Comparison of ENCODE assay signal across 9 cellular contexts in genomic region chr5:10440367-10440990, GRCh38. TPM values are rescaled to one million over a fixed set of nuclear protein-coding genes. Genes with fewer than 3 reads are reported as not detected.
A peak's percentile ranks its signal among the peaks of the same experiment; 100 is the strongest.
DNase-seq lines count a peak whose midpoint lies in the region; ATAC-seq, FAIRE-seq and TF ChIP-seq lines count a peak whose summit lies in the region.
"Had no signal": no experiment of that assay in that cellular context is flagged by ENCODE, and none has a peak within 500 bp of the region (broad histone marks: within the 10 kb centered on the region; RNA-seq: fewer than 3 reads in every experiment).

No MANE protein-coding gene starts in this region.

- dilution Hi-C loops in endothelial cell of umbilical vein (cut with MboI; ENCODE audit: extremely low pct_ligation_motif_present, low sequenced_read_pairs) = no loop called here

- H3K4me1 ChIP-seq in DND-41 (ENCODE audit: insufficient read depth, low read length) (peaks cover 35% of the 10 kb centered on the region), Panc1 (ENCODE audit: control insufficient read depth, insufficient read depth, low read length) (peaks cover 12% of the 10 kb centered on the region; the same call in 1 of the 2 replicates), endothelial cell of umbilical vein (ENCODE audit: control insufficient read depth, extremely low read depth, insufficient read depth, low read length) (peaks cover 19% of the 10 kb centered on the region), ovary (ENCODE audit: insufficient read depth) (peaks cover 2% of the 10 kb centered on the region), gastroesophageal sphincter (peaks cover 0 to 36% (median 5%) of the 10 kb centered on the region in 3 donors)

- no peaks in the 10 kb centered on the region for H3K9me1 ChIP-seq in endothelial cell of umbilical vein (replicated peaks; ENCODE audit: control insufficient read depth, extremely low read depth, insufficient read depth, low read length)

- H3K27me3 ChIP-seq in DND-41 (ENCODE audit: insufficient read depth, low read length, poor library complexity) (no peaks in the 10 kb centered on the region), Panc1 (ENCODE audit: control insufficient read depth, insufficient read depth, low read length) (no peaks in the 10 kb centered on the region), endothelial cell of umbilical vein (ENCODE audit: control insufficient read depth in 2 of 2, insufficient read depth in 2 of 2, low read length in 2 of 2) (no peaks in the 10 kb centered on the region), ovary (no peaks in the 10 kb centered on the region), gastroesophageal sphincter (no peaks in the 10 kb centered on the region)

- H3K9ac ChIP-seq in DND-41 (ENCODE audit: low read depth, low read length) = no peak overlapping the region
- no peak overlapping the region for H3K9ac ChIP-seq in endothelial cell of umbilical vein (replicated peaks; ENCODE audit: extremely low read depth, insufficient read depth, low read length)

- no peak for TF ChIP-seq POLR2A in endothelial cell of umbilical vein (IDR thresholded peaks at IDR 0.05; ENCODE audit: low read depth, low read length)
- no peak for TF ChIP-seq POLR2A in ovary (IDR thresholded peaks at IDR 0.05)
- no peak for TF ChIP-seq POLR2A in gastroesophageal sphincter (IDR thresholded peaks at IDR 0.05)

- BruUV-seq in Panc1 (replicated peaks; lab: Mats Ljungman, UMichigan) (no TSS peak), endothelial cell of umbilical vein (replicated peaks; lab: Mats Ljungman, UMichigan) (no TSS peak)

- H3K4me2 ChIP-seq in DND-41 (ENCODE audit: insufficient read depth, low read length) (peak overlapping the region; percentile 97), endothelial cell of umbilical vein (ENCODE audit: insufficient read depth, low read length) (peak overlapping the region; percentile 83)

- CTCF ChIA-PET in Panc1 (lab: Charles Lee) (interaction anchor here (0.8 kb wide), 1 partner anchor 187 kb away, joined by 3 read pairs; no protein-coding TSS in a partner anchor), endothelial cell of umbilical vein (lab: Charles Lee) (interaction anchor here (0.9 to 4.8 kb wide), 9 partner anchors 12 to 193 kb away, joined by 3 to 24 read pairs (median 3); no protein-coding TSS in a partner anchor)

- no peaks in the 10 kb centered on the region for H4K20me1 ChIP-seq in DND-41 (ENCODE audit: insufficient read depth, low read length)
- no peaks in the 10 kb centered on the region for H4K20me1 ChIP-seq in endothelial cell of umbilical vein (replicated peaks; ENCODE audit: control insufficient read depth, extremely low read depth, insufficient read depth, low read length)

- intact Hi-C loops in Panc1 (cut with micrococcal nuclease; ENCODE audit: unreplicated experiment) (no loop called here), endothelial cell of umbilical vein (cut with micrococcal nuclease) (loop anchor here (2.0 kb wide), 1 partner anchor 16 kb away; no protein-coding TSS in a partner anchor), ovary (cut with DNase I) (no loop called here)

- 50 to 59% (median 51%) methylated on average over 16 of the region's 16 CpGs for WGBS in ovary, 3 donors
- WGBS in gastroesophageal sphincter (ENCODE audit: low coverage in 1 of 2), 2 donors = 67 to 70% methylated on average over 5 to 10 of the region's 16 CpGs

- ATAC-seq in DND-41 (ENCODE audit: insufficient read depth, low read depth) = no peak
- ATAC-seq in Panc1 = no peak
- no peak for ATAC-seq in gastroesophageal sphincter
- no peak for ATAC-seq in GM21390 (IDR thresholded peaks at IDR 0.05; ENCODE audit: unreplicated experiment)
- ATAC-seq in GM21723 (IDR thresholded peaks at IDR 0.05; ENCODE audit: unreplicated experiment) = no peak

- H3K36me3 ChIP-seq in DND-41 (ENCODE audit: insufficient read depth, low read length) (peaks cover 4% of the 10 kb centered on the region; the same call in 1 of the 2 replicates), Panc1 (ENCODE audit: control insufficient read depth, insufficient read depth, low read length) (peaks cover 8% of the 10 kb centered on the region), endothelial cell of umbilical vein (ENCODE audit: control insufficient read depth in 2 of 2, extremely low read depth in 1 of 2, insufficient read depth in 2 of 2, low read length in 2 of 2) (no peaks in the 10 kb centered on the region), ovary (no peaks in the 10 kb centered on the region), gastroesophageal sphincter (peaks cover 0 to 16% of the 10 kb centered on the region in 2 donors)

- H3K79me2 ChIP-seq in DND-41 (ENCODE audit: insufficient read depth, low read length) (no peaks in the 10 kb centered on the region), endothelial cell of umbilical vein (ENCODE audit: control insufficient read depth, insufficient read depth, low read length) (no peaks in the 10 kb centered on the region)

- no peak for TF ChIP-seq CTCF in DND-41 (IDR thresholded peaks at IDR 0.05; ENCODE audit: borderline replicate concordance, extremely low read depth, low read length, poor library complexity, severe bottlenecking)
- TF ChIP-seq CTCF in Panc1 (IDR thresholded peaks at IDR 0.05) = no peak
- TF ChIP-seq CTCF in endothelial cell of umbilical vein (IDR thresholded peaks at IDR 0.05; ENCODE audit: extremely low read depth in 1 of 2, insufficient read depth in 1 of 2, low read depth in 1 of 2, low read length in 2 of 2) = no peak
- no peak for TF ChIP-seq CTCF in ovary (IDR thresholded peaks at IDR 0.05)
- no peak for TF ChIP-seq CTCF in gastroesophageal sphincter (IDR thresholded peaks at IDR 0.05)

- H3K27ac ChIP-seq in DND-41 (ENCODE audit: low read length) (no peak overlapping the region), Panc1 (ENCODE audit: low read length) (peak overlapping the region; percentile 81), endothelial cell of umbilical vein (ENCODE audit: insufficient read depth, low read depth, low read length) (no peak overlapping the region), ovary (no peak overlapping the region), gastroesophageal sphincter (no peak overlapping the region)

- TF ChIP-seq EP300 in ovary (IDR thresholded peaks at IDR 0.05) (no peak), gastroesophageal sphincter (IDR thresholded peaks at IDR 0.05) (no peak)

- H2AFZ ChIP-seq in DND-41 (ENCODE audit: low read depth, low read length) (no peak overlapping the region), endothelial cell of umbilical vein (ENCODE audit: low read depth, low read length) (no peak overlapping the region)

- FAIRE-seq in endothelial cell of umbilical vein (lab: Jason Lieb, UNC) = no peak
- FAIRE-seq: colon had no signal

- H3K4me3 ChIP-seq in DND-41 (ENCODE audit: low read depth in 1 of 2, low read length in 2 of 2) = no peak overlapping the region
- H3K4me3 ChIP-seq in Panc1 (ENCODE audit: low read depth in 2 of 2, low read length in 2 of 2) = peak overlapping the region; percentile 66 to 87
- peak overlapping the region in 2 of 3 experiments; percentile 56 to 73 for H3K4me3 ChIP-seq in endothelial cell of umbilical vein (replicated peaks in 1 of 3; ENCODE audit: insufficient read depth in 1 of 3, low read depth in 1 of 3, low read length in 3 of 3)
- peak overlapping the region; percentile 50 for H3K4me3 ChIP-seq in ovary
- H3K4me3 ChIP-seq in gastroesophageal sphincter = peak overlapping the region in 1 of 2 donors; percentile 67

- H3K9me3 ChIP-seq in DND-41 (ENCODE audit: insufficient read depth, low read length, severe bottlenecking) (no peaks in the 10 kb centered on the region), Panc1 (ENCODE audit: control insufficient read depth, insufficient read depth, low read depth, low read length) (no peaks in the 10 kb centered on the region), endothelial cell of umbilical vein (replicated peaks; ENCODE audit: control insufficient read depth, insufficient read depth, low read length) (no peaks in the 10 kb centered on the region), ovary (no peaks in the 10 kb centered on the region), gastroesophageal sphincter (no peaks in the 10 kb centered on the region)

- POLR2A ChIA-PET in Panc1 (lab: Charles Lee) = no interaction called here
- POLR2A ChIA-PET in endothelial cell of umbilical vein (lab: Charles Lee) = no interaction called here

- DNase-seq in DND-41 (no peak), Panc1 (ENCODE audit: low read depth, low spot score) (no peak), endothelial cell of umbilical vein (ENCODE audit: low read depth, low spot score) (no peak), ovary (peak in 1 of 5 donors; percentile 33)
- DNase-seq in activated CD4-positive, alpha-beta T cell treated with anti-CD3 and anti-CD28 coated beads, Interleukin-2, amount 50 U/mL, for 48 hours = no peak

- in situ Hi-C loops in Panc1 (cut with HindIII; ENCODE audit: low pct_unique_long_range_greater_than_20kb, low sequenced_read_pairs) = no loop called here

TF ChIP-seq in endothelial cell of umbilical vein, 7 proteins besides CTCF, POLR2A, EP300 and RAD21:
- TF ChIP-seq GATA2 (IDR thresholded peaks at IDR 0.05; ENCODE audit: insufficient read depth, insufficient read length, low read depth, low read length) (no peak), MYC (IDR thresholded peaks at IDR 0.05; ENCODE audit: low read depth, low read length) (no peak)

RNA-seq across cellular contexts. Expression of gene ROPN1L, which starts 1.2 kb away (rescaled TPM):
- total RNA-seq in Panc1 (2021; ENCODE audit: unreplicated experiment) (3.0 TPM), endothelial cell of umbilical vein (0.55 and 0.60 TPM in 2 replicates), ovary (10 to 100 TPM in 1 of 7 donors, 1 to 10 TPM in 4, not detected in 2; 1.2 to 51.9 (median 3.0) TPM), gastroesophageal sphincter (1 to 10 TPM in 1 of 4 donors, not detected in 3; 1.1 TPM)
- 3.3 TPM for polyA plus RNA-seq in Panc1 (2012; ENCODE audit: insufficient read length)
- polyA plus RNA-seq in endothelial cell of umbilical vein (0.13 and 0.30 TPM in 2 replicates), ovary (under 1 TPM in 1 of 2 donors, not detected in 1; 0.30 TPM)
- polyA plus RNA-seq in endothelial cell of umbilical vein (2011; cell fraction: cytosol; rRNA removed) = 0.28 and 0.34 TPM in 2 replicates
- polyA plus RNA-seq in endothelial cell of umbilical vein (2011; cell fraction: nucleus; rRNA removed) = 0.48 and 0.70 TPM in 2 replicates
- polyA plus RNA-seq in endothelial cell of umbilical vein (2012) = 0.24 TPM in 1 of 2 replicates, not detected in the other
- 0.74 TPM in 1 of 2 replicates, not detected in the other for polyA minus RNA-seq in endothelial cell of umbilical vein
- not detected for polyA minus RNA-seq in endothelial cell of umbilical vein (2011; cell fraction: cytosol; rRNA and poly(A)+ RNA removed)
- 1.5 and 2.5 TPM in 2 replicates for polyA minus RNA-seq in endothelial cell of umbilical vein (2011; cell fraction: nucleus; rRNA and poly(A)+ RNA removed)

Comparison
In these comparisons a context has a peak if more than half of its experiments do, and no peak if none do; other contexts are left out.
1. H3K4me3 ChIP-seq: peak in Panc1 (2 of 2), endothelial cell of umbilical vein (2 of 3) and ovary (single experiment); none in DND-41 (0 of 2).